ENCODE assay signal across 10 cellular contexts in the genomic region with DNA sequence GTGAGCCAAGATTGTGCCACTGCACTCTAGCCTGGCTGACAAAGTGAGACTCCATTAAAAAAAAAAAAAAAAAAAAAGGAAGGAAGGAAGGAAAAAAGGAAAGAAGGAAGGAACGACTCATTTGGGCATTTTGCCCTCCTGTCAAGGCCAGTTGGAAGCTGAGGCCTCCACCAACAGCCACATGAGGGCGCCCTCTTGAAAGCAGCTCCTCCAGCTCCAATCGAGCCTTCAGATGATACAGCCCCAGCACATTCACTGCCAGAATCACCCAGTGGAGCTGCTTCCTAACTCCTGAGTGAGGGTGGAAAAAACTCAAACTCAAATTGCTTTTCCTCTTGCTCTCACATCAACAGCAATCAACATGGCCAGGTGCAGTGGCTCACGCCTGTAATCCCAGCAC. TPM values are rescaled to one million over a fixed set of nuclear protein-coding genes. Genes with fewer than 3 reads are reported as not detected.
DNase-seq lines count a peak whose midpoint lies in the region; ATAC-seq and TF ChIP-seq lines count a peak whose summit lies in the region.
"Had no signal": no experiment of that assay in that cellular context is flagged by ENCODE, and none has a peak within 500 bp of the region (broad histone marks: within the 10 kb centered on the region; RNA-seq: fewer than 3 reads in every experiment).

No MANE protein-coding gene starts in this region.

- H3K4me3 Mint-ChIP-seq in endodermal cell = no peak overlapping the region
- H3K4me3 Mint-ChIP-seq: activated T-helper 1 cell treated with anti-CD3 and anti-CD28 coated beads, Interleukin-12 subunit alpha, Interleukin-12 subunit beta, Interleukin-2, Interleukin-4 antibody, amounts not matched to agents 30 ng/mL and 10 ng/mL and 1 ng/mL, durations not matched to agents 14 hours and 24 hours and 36 hours had no signal

- H3K27ac ChIP-seq in A673 (ENCODE audit: low read depth, low read length, poor library complexity, severe bottlenecking) (no peak overlapping the region), endodermal cell (ENCODE audit: low read depth, low read length) (no peak overlapping the region)

- DNase-seq in A673 (ENCODE audit: low spot score) (peak; percentile 41), GM12865 (ENCODE audit: low read depth) (peak; percentile 51), NB4 (ENCODE audit: low read depth) (peak; percentile 37), endodermal cell (peak; percentile 71), HCEC 1CT (no peak), C1 segment of cervical spinal cord (lab: John Stamatoyannopoulos, UW) (no peak)
- DNase-seq: COR-L47 had no signal

- no TSS peak for BruUV-seq in A673 (replicated peaks; lab: Mats Ljungman, UMichigan)

- 71 to 83% methylated on average over 2 to 4 of the region's 4 CpGs for WGBS in endodermal cell (ENCODE audit: insufficient coverage in 1 of 2, insufficient read length in 1 of 2), 2 experiments

- H3K36me3 ChIP-seq in A673 (ENCODE audit: insufficient read depth, low read length, poor library complexity, severe bottlenecking) (no peaks in the 10 kb centered on the region), endodermal cell (ENCODE audit: control insufficient read depth, insufficient read depth, low read length) (no peaks in the 10 kb centered on the region)

- no peak for TF ChIP-seq POLR2A in NB4 (IDR thresholded peaks at IDR 0.05; ENCODE audit: extremely low read depth, insufficient read length)

- no peak overlapping the region for H3K27ac Mint-ChIP-seq in endodermal cell
- H3K27ac Mint-ChIP-seq: activated T-helper 1 cell treated with anti-CD3 and anti-CD28 coated beads, Interleukin-12 subunit alpha, Interleukin-12 subunit beta, Interleukin-2, Interleukin-4 antibody, amounts not matched to agents 30 ng/mL and 10 ng/mL and 1 ng/mL, durations not matched to agents 14 hours and 24 hours and 36 hours had no signal

- peaks cover 2% of the 10 kb centered on the region for H3K27me3 Mint-ChIP-seq in endodermal cell (ENCODE audit: insufficient read depth)

- H3K4me1 Mint-ChIP-seq in endodermal cell = no peaks in the 10 kb centered on the region

- POLR2A ChIA-PET in A673 (lab: Charles Lee; ENCODE audit: low non-redundant PET) = no interaction called here

- H3K4me3 ChIP-seq in A673 (ENCODE audit: low read depth, low read length, poor library complexity, severe bottlenecking) (no peak overlapping the region), GM12865 (ENCODE audit: low read depth, low read length) (no peak overlapping the region), NB4 (ENCODE audit: low read depth, low read length) (no peak overlapping the region), endodermal cell (ENCODE audit: low read length) (no peak overlapping the region)

- H3K9me3 ChIP-seq in A673 (ENCODE audit: low read depth, low read length, poor library complexity, severe bottlenecking) = no peaks in the 10 kb centered on the region
- peaks cover 7% of the 10 kb centered on the region for H3K9me3 ChIP-seq in endodermal cell (ENCODE audit: control insufficient read depth, low read length)

- TF ChIP-seq CTCF in A673 (conservative IDR thresholded peaks at IDR 0.05; ENCODE audit: low read depth, low read length) (peak; percentile 37), GM12865 (IDR thresholded peaks at IDR 0.05; ENCODE audit: insufficient read depth, low read depth, low read length, missing control alignments) (peak; percentile 25), NB4 (IDR thresholded peaks at IDR 0.05; ENCODE audit: low read depth, low read length) (peak; percentile 24), endodermal cell (conservative IDR thresholded peaks at IDR 0.05) (peak; percentile 56)

- no peaks in the 10 kb centered on the region for H3K27me3 ChIP-seq in A673 (replicated peaks; ENCODE audit: insufficient read depth, low read depth, low read length, poor library complexity)
- no peaks in the 10 kb centered on the region for H3K27me3 ChIP-seq in endodermal cell (ENCODE audit: control insufficient read depth, insufficient read depth, low read length, poor library complexity, severe bottlenecking)

- CTCF ChIA-PET in A673 (lab: Charles Lee) = interaction anchor here (0.7 kb wide), 1 partner anchor 231 kb away, joined by 5 read pairs; no protein-coding TSS in a partner anchor

- H3K36me3 Mint-ChIP-seq in endodermal cell (ENCODE audit: low read depth) = no peaks in the 10 kb centered on the region

- H3K4me1 ChIP-seq in A673 (ENCODE audit: insufficient read depth, low read length, poor library complexity, severe bottlenecking) (no peaks in the 10 kb centered on the region), endodermal cell (ENCODE audit: control insufficient read depth, insufficient read depth, low read length) (no peaks in the 10 kb centered on the region)

- intact Hi-C loops in A673 (cut with micrococcal nuclease; ENCODE audit: unreplicated experiment) = no loop called here

- H3K9me3 Mint-ChIP-seq in endodermal cell = peaks cover 19% of the 10 kb centered on the region
- H3K9me3 Mint-ChIP-seq: activated T-helper 1 cell treated with anti-CD3 and anti-CD28 coated beads, Interleukin-12 subunit alpha, Interleukin-12 subunit beta, Interleukin-2, Interleukin-4 antibody, amounts not matched to agents 30 ng/mL and 10 ng/mL and 1 ng/mL, durations not matched to agents 14 hours and 24 hours and 36 hours had no signal

- ATAC-seq in GM18520 (IDR thresholded peaks at IDR 0.05; ENCODE audit: unreplicated experiment) (no peak), HG03565 (IDR thresholded peaks at IDR 0.05; ENCODE audit: unreplicated experiment) (no peak)

- H3K9ac ChIP-seq in endodermal cell (ENCODE audit: extremely low read depth, low read length, poor library complexity, severe bottlenecking) = no peak overlapping the region

RNA-seq across cellular contexts. Expression of gene GNG7, which starts 40.9 kb away (rescaled TPM):
- total RNA-seq in A673 (2021) = 0.30 and 1.4 TPM in 2 replicates
- 10 to 100 TPM; 12.3 to 12.4 TPM for total RNA-seq in endodermal cell
- polyA plus RNA-seq in endodermal cell (2013, experiment 1 of 2) = 6.1 TPM
- polyA plus RNA-seq in endodermal cell (2013, experiment 2 of 2) = 6.1 TPM

RNA-seq across cellular contexts. Expression of gene DIRAS1, which starts 59.6 kb away (rescaled TPM):
- total RNA-seq in A673 (2021) (36.8 and 46.5 TPM in 2 replicates), endodermal cell (1 to 10 TPM; 4.7 to 8.4 TPM)
- polyA plus RNA-seq in endodermal cell (2013, experiment 1 of 2) = 10.9 TPM
- 9.4 TPM for polyA plus RNA-seq in endodermal cell (2013, experiment 2 of 2)
- total RNA-seq: activated T-helper 1 cell treated with anti-CD3 and anti-CD28 coated beads, Interleukin-12 subunit alpha, Interleukin-12 subunit beta, Interleukin-2, Interleukin-4 antibody, amounts not matched to agents 30 ng/mL and 10 ng/mL and 1 ng/mL, durations not matched to agents 14 hours and 24 hours and 36 hours had no signal

Comparison
In these comparisons a context has a peak if more than half of its experiments do, and no peak if none do; other contexts are left out.
1. DNase-seq: peak in A673 (single experiment), GM12865 (single experiment), NB4 (single experiment) and endodermal cell (single experiment); none in HCEC 1CT (single experiment) and C1 segment of cervical spinal cord (0 of 14).
2. Peak in every context shown above with its lines, with median percentiles within 50 percentile points of each other: CTCF ChIP-seq.